ENCODE assay signal across 8 cellular contexts in genomic region chr10:120221873-120222485, GRCh38.
DNase-seq lines count a peak whose midpoint lies in the region; ATAC-seq and TF ChIP-seq lines count a peak whose summit lies in the region.

No MANE protein-coding gene starts in this region.

- TF ChIP-seq CTCF in epithelial cell of proximal tubule (conservative IDR thresholded peaks at IDR 0.05; ENCODE audit: low read depth, low read length) (peak; percentile 87), uterus (IDR thresholded peaks at IDR 0.05) (no peak), psoas muscle (IDR thresholded peaks at IDR 0.05) (no peak)

- no peaks in the 10 kb centered on the region for H3K36me3 ChIP-seq in H7 (replicated peaks; ENCODE audit: control insufficient read depth, insufficient read depth, low read length)
- no peaks in the 10 kb centered on the region for H3K36me3 ChIP-seq in NT2/D1 (ENCODE audit: insufficient read depth, insufficient read length, low read length)
- H3K36me3 ChIP-seq in uterus = no peaks in the 10 kb centered on the region
- H3K36me3 ChIP-seq in psoas muscle (ENCODE audit: insufficient read depth in 1 of 2, low read depth in 1 of 2) = no peaks in the 10 kb centered on the region

- no peak overlapping the region for H3K9ac ChIP-seq in NT2/D1 (ENCODE audit: insufficient read length, low read depth)

- peaks cover 0 to 2% of the 10 kb centered on the region in 2 donors for H3K9me3 Mint-ChIP-seq in stimulated activated naive B cell treated with anti-CD40 and anti-IgM and Interleukin-4, amounts not matched to agents 10 μg/mL and 1 μg/mL and 100 μg/mL, for 72 hours

- WGBS in psoas muscle, 3 donors = 43 to 54% (median 50%) methylated on average over 4 of the region's 4 CpGs

- TF ChIP-seq POLR2A in uterus (IDR thresholded peaks at IDR 0.05) = no peak

- H3K4me1 ChIP-seq in NT2/D1 (ENCODE audit: insufficient read depth, insufficient read length) (no peaks in the 10 kb centered on the region), uterus (no peaks in the 10 kb centered on the region), psoas muscle (no peaks in the 10 kb centered on the region)

- H3K27ac ChIP-seq in uterus (no peak overlapping the region), psoas muscle (no peak overlapping the region)

- H3K27me3 Mint-ChIP-seq in stimulated activated naive B cell treated with anti-CD40 and anti-IgM and Interleukin-4, amounts not matched to agents 10 μg/mL and 1 μg/mL and 100 μg/mL, for 72 hours = peaks cover 0 to 5% of the 10 kb centered on the region in 2 donors

- no peaks in the 10 kb centered on the region for H3K9me3 ChIP-seq in NT2/D1 (ENCODE audit: insufficient read depth, low read length)
- H3K9me3 ChIP-seq in uterus = no peaks in the 10 kb centered on the region
- no peaks in the 10 kb centered on the region for H3K9me3 ChIP-seq in psoas muscle

- no peaks in the 10 kb centered on the region for H3K4me1 Mint-ChIP-seq in stimulated activated naive B cell treated with anti-CD40 and anti-IgM and Interleukin-4, amounts not matched to agents 10 μg/mL and 1 μg/mL and 100 μg/mL, for 72 hours

- no peaks in the 10 kb centered on the region for H3K36me3 Mint-ChIP-seq in stimulated activated naive B cell treated with anti-CD40 and anti-IgM and Interleukin-4, amounts not matched to agents 10 μg/mL and 1 μg/mL and 100 μg/mL, for 72 hours

- peak in 1 of 2 donors; percentile 43 for ATAC-seq in stimulated activated naive B cell treated with anti-CD40 and anti-IgM and Interleukin-4, amounts not matched to agents 10 μg/mL and 1 μg/mL and 100 μg/mL, for 72 hours (replicated peaks)
- ATAC-seq in HG02610 (IDR thresholded peaks at IDR 0.05; ENCODE audit: unreplicated experiment) (no peak), psoas muscle (no peak)

- no peak overlapping the region for H3K4me3 ChIP-seq in H7 (ENCODE audit: insufficient read depth, low read depth, low read length)
- no peak overlapping the region for H3K4me3 ChIP-seq in NT2/D1 (ENCODE audit: insufficient read length, low read depth)
- H3K4me3 ChIP-seq in epithelial cell of proximal tubule (ENCODE audit: low read depth, low read length) = no peak overlapping the region
- no peak overlapping the region for H3K4me3 ChIP-seq in uterus
- H3K4me3 ChIP-seq in psoas muscle = no peak overlapping the region

- H3K4me3 Mint-ChIP-seq in stimulated activated naive B cell treated with anti-CD40 and anti-IgM and Interleukin-4, amounts not matched to agents 10 μg/mL and 1 μg/mL and 100 μg/mL, for 72 hours = no peak overlapping the region

- no peak overlapping the region for H3K27ac Mint-ChIP-seq in stimulated activated naive B cell treated with anti-CD40 and anti-IgM and Interleukin-4, amounts not matched to agents 10 μg/mL and 1 μg/mL and 100 μg/mL, for 72 hours

- intact Hi-C loops in uterus (cut with DNase I; ENCODE audit: low total_unique reads) = no loop called here
- intact Hi-C loops in psoas muscle (cut with DNase I) = no loop called here

- H3K27me3 ChIP-seq in H7 (ENCODE audit: control insufficient read depth, insufficient read depth, low read length) (no peaks in the 10 kb centered on the region), NT2/D1 (ENCODE audit: insufficient read depth, insufficient read length) (no peaks in the 10 kb centered on the region), uterus (no peaks in the 10 kb centered on the region), psoas muscle (ENCODE audit: insufficient read depth in 3 of 3, low read length in 2 of 3) (no peaks in the 10 kb centered on the region)

- DNase-seq in D341Med (ENCODE audit: low spot score) = peak; percentile 62
- peak; percentile 77 for DNase-seq in H7
- peak; percentile 57 for DNase-seq in NT2/D1 (ENCODE audit: low read depth, low spot score)
- DNase-seq in epithelial cell of proximal tubule (ENCODE audit: low read depth) = peak; percentile 15
- DNase-seq in stimulated activated naive B cell treated with anti-CD40 and anti-IgM and Interleukin-4, amounts not matched to agents 10 μg/mL and 1 μg/mL and 100 μg/mL, for 72 hours = peak; percentile 4
- no peak for DNase-seq in uterus
- DNase-seq in psoas muscle = no peak

Comparison
In these comparisons a context has a peak if more than half of its experiments do, and no peak if none do; other contexts are left out.
1. DNase-seq: peak in D341Med (single experiment), H7 (single experiment), NT2/D1 (single experiment), epithelial cell of proximal tubule (single experiment) and stimulated activated naive B cell treated with anti-CD40 and anti-IgM and Interleukin-4, amounts not matched to agents 10 μg/mL and 1 μg/mL and 100 μg/mL, for 72 hours (single experiment); none in uterus (0 of 2) and psoas muscle (0 of 2).